In the genomic region with DNA sequence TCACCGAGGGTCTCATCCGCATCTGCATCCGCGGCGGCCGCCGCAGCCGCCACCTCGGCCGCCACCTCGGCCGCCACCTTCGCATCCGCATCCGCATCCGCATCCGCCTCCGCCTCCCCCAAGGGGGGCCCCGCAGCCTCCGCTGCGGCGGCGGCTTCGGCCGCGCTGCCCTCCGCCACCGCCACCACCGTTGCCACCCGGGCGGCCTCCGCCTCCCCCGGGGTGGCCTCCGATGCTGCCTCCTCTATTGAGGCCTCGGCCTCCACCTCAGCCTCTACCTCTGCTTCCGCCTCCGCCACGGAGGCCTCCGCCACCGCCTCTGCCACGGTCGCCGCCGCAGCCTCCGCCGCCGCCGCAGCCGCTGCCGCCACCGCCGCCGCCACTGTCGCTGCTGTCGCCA, we compare ENCODE assay signal across 11 cellular contexts. TPM values are rescaled to one million over a fixed set of nuclear protein-coding genes. Genes with fewer than 3 reads are reported as not detected.
"Had no signal": no experiment of that assay in that cellular context is flagged by ENCODE, and none has a peak within 500 bp of the region (broad histone marks: within the 10 kb centered on the region; RNA-seq: fewer than 3 reads in every experiment).

PABPC1L2A (minus strand) TSS at position 101 of the 400 bp plus-strand sequence. CDS start 126 bp downstream, outside the sequence.

RNA-seq across cellular contexts. Expression of gene PABPC1L2A, which starts in this region (rescaled TPM):
- total RNA-seq: OCI-LY7, PC-3, PC-9, Peyer's patch, Right ventricle myocardium inferior, Right ventricle myocardium superior, RPMI7951, SJCRH30, SJSA1, SK-MEL-5 had no signal
- polyA plus RNA-seq: SK-N-SH had no signal
